ENCODE assay signal across 17 cellular contexts in the genomic region with DNA sequence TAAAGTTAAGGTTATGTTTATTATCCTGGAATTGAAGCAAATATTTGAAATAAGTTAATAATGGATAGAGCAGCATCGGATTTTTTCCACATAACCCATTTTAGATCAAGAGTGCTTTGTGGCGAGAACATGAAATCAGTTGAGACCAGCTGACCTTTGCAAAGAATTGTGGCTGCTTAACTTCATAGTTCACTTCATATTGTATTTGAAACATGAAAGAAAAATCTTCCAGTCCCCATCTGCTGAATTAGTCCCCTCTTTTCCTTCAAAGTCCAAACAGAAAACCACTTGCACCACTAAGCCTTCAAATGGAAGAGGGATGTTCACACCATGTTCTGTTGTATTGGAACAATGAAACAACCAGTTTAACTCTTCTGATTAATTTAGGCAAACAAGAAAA.
DNase-seq lines count a peak whose midpoint lies in the region; ATAC-seq and TF ChIP-seq lines count a peak whose summit lies in the region.
"Had no signal": no experiment of that assay in that cellular context is flagged by ENCODE, and none has a peak within 500 bp of the region (broad histone marks: within the 10 kb centered on the region; RNA-seq: fewer than 3 reads in every experiment).

No MANE protein-coding gene starts in this region.

- H3K27ac ChIP-seq in SJSA1: no peak overlapping the region
- H3K27ac ChIP-seq in smooth muscle cell (ENCODE audit: low read depth): peak overlapping the region; percentile 70
- H3K27ac ChIP-seq: BLaER1 treated with 17β-estradiol and CSF1 and Interleukin-3, amounts not matched to agents 10 nM and 100 nM; C4-2B had no signal

- no peaks in the 10 kb centered on the region for H3K27me3 Mint-ChIP-seq in mesothelial cell of epicardium (ENCODE audit: low read depth)
- H3K27me3 Mint-ChIP-seq: CD4-positive, alpha-beta T cell had no signal

- peak overlapping the region; percentile 63 for H2AFZ ChIP-seq in smooth muscle cell (ENCODE audit: low read depth)

- H3K36me3 ChIP-seq in SJSA1: no peaks in the 10 kb centered on the region
- no peaks in the 10 kb centered on the region for H3K36me3 ChIP-seq in smooth muscle cell (ENCODE audit: low read depth)
- H3K36me3 ChIP-seq: BLaER1 treated with 17β-estradiol and CSF1 and Interleukin-3, amounts not matched to agents 10 nM and 100 nM had no signal

- ATAC-seq in HG02610 (IDR thresholded peaks at IDR 0.05; ENCODE audit: unreplicated experiment): no peak
- ATAC-seq: CD8-positive, alpha-beta T cell had no signal

- peaks cover 29% of the 10 kb centered on the region for H3F3A ChIP-seq in smooth muscle cell (ENCODE audit: low read depth)

- no peaks in the 10 kb centered on the region for H3K79me2 ChIP-seq in smooth muscle cell (ENCODE audit: low read depth)

- WGBS in smooth muscle cell (ENCODE audit: low lambda C conversion rate): 83% methylated on average over 2 of the region's 2 CpGs

- H3K4me3 ChIP-seq in SJSA1 (no peak overlapping the region), smooth muscle cell (no peak overlapping the region)
- H3K4me3 ChIP-seq: BLaER1 treated with 17β-estradiol and CSF1 and Interleukin-3, amounts not matched to agents 10 nM and 100 nM had no signal

- no peaks in the 10 kb centered on the region for H3K36me3 Mint-ChIP-seq in mesothelial cell of epicardium
- H3K36me3 Mint-ChIP-seq: CD8-positive, alpha-beta T cell had no signal

- H3K9me3 Mint-ChIP-seq in mesothelial cell of epicardium: peaks cover 10% of the 10 kb centered on the region

- DNase-seq in SJSA1 (ENCODE audit: low read depth in 1 of 2, low spot score in 2 of 2) (peak; percentile 60 to 68), mesothelial cell of epicardium (ENCODE audit: low spot score in 2 of 2, unreplicated experiment in 2 of 2) (no peak), smooth muscle cell (lab: John Stamatoyannopoulos, UW; ENCODE audit: unreplicated experiment) (no peak), OCI-M2 (lab: John Stamatoyannopoulos, UW; ENCODE audit: unreplicated experiment) (no peak)
- DNase-seq in activated effector memory CD4-positive, alpha-beta T cell treated with anti-CD3 and anti-CD28 coated beads, Interleukin-2, amount 50 U/mL, for 16 hours: no peak
- DNase-seq: 8988T; AML-193; Caco-2; Calu3; CD4-positive, alpha-beta T cell; CD8-positive, alpha-beta T cell; DMS79 treated with DMSO at 0.1 percent for 48 hours; GF-D8 had no signal

- no peaks in the 10 kb centered on the region for H4K20me1 ChIP-seq in smooth muscle cell (ENCODE audit: low read depth)
- H4K20me1 ChIP-seq: BLaER1 treated with 17β-estradiol and CSF1 and Interleukin-3, amounts not matched to agents 10 nM and 100 nM had no signal

- H3K9me3 ChIP-seq in SJSA1 (replicated peaks) (no peaks in the 10 kb centered on the region), smooth muscle cell (replicated peaks; ENCODE audit: low read depth) (no peaks in the 10 kb centered on the region)
- H3K9me3 ChIP-seq: BLaER1 treated with 17β-estradiol and CSF1 and Interleukin-3, amounts not matched to agents 10 nM and 100 nM; Caco-2 had no signal

- H3K4me2 ChIP-seq in smooth muscle cell: peak overlapping the region; percentile 18
- H3K4me2 ChIP-seq: BLaER1 treated with 17β-estradiol and CSF1 and Interleukin-3, amounts not matched to agents 10 nM and 100 nM had no signal

- no peak overlapping the region for H3K9ac ChIP-seq in smooth muscle cell (ENCODE audit: low read depth)
- H3K9ac ChIP-seq: BLaER1 treated with 17β-estradiol and CSF1 and Interleukin-3, amounts not matched to agents 10 nM and 100 nM had no signal

- H3K4me3 Mint-ChIP-seq in mesothelial cell of epicardium: no peak overlapping the region
- H3K4me3 Mint-ChIP-seq: B cell; CD4-positive, alpha-beta T cell; CD8-positive, alpha-beta T cell had no signal

- H3K27me3 ChIP-seq in SJSA1 (replicated peaks) (peaks cover 84% of the 10 kb centered on the region), smooth muscle cell (ENCODE audit: low read depth) (no peaks in the 10 kb centered on the region)
- H3K27me3 ChIP-seq: BLaER1 treated with 17β-estradiol and CSF1 and Interleukin-3, amounts not matched to agents 10 nM and 100 nM had no signal

- TF ChIP-seq CTCF in mesothelial cell of epicardium (IDR thresholded peaks at IDR 0.05; ENCODE audit: unreplicated experiment) (no peak), smooth muscle cell (IDR thresholded peaks at IDR 0.05; ENCODE audit: borderline replicate concordance, insufficient read depth, poor library complexity, severe bottlenecking) (no peak)

- H3K4me1 Mint-ChIP-seq in mesothelial cell of epicardium: peaks cover 71% of the 10 kb centered on the region

- peak overlapping the region; percentile 67 for H3K27ac Mint-ChIP-seq in mesothelial cell of epicardium
- H3K27ac Mint-ChIP-seq: B cell; CD4-positive, alpha-beta T cell; CD8-positive, alpha-beta T cell had no signal

- H3K4me1 ChIP-seq in SJSA1 (replicated peaks): peaks cover 5% of the 10 kb centered on the region
- peaks cover 57% of the 10 kb centered on the region for H3K4me1 ChIP-seq in smooth muscle cell (ENCODE audit: low read depth)

Comparison
In these comparisons a context has a peak if more than half of its experiments do, and no peak if none do; other contexts are left out.
1. DNase-seq: peak in SJSA1 (2 of 2); none in mesothelial cell of epicardium (0 of 2), smooth muscle cell (single experiment), activated effector memory CD4-positive, alpha-beta T cell treated with anti-CD3 and anti-CD28 coated beads, Interleukin-2, amount 50 U/mL, for 16 hours (single experiment) and OCI-M2 (single experiment).